8 cellular contexts compared by ENCODE assay signal in genomic region chr7:5532520-5533335, GRCh38. TPM values are rescaled to one million over a fixed set of nuclear protein-coding genes. Genes with fewer than 3 reads are reported as not detected.
DNase-seq lines count a peak whose midpoint lies in the region; ATAC-seq and TF ChIP-seq lines count a peak whose summit lies in the region.

No MANE protein-coding gene starts in this region.

- peak overlapping the region in 4 of 5 experiments; percentile 43 to 99 (median 80) for H3K27ac Mint-ChIP-seq in brain

- H3K18ac ChIP-seq in mesendoderm (ENCODE audit: low read length): peak overlapping the region; percentile 29

- H4K5ac ChIP-seq in mesendoderm (ENCODE audit: low read length): no peak overlapping the region

- H4K8ac ChIP-seq in mesendoderm (ENCODE audit: low read depth, low read length): no peak overlapping the region

- peak overlapping the region in 3 of 5 experiments; percentile 75 to 91 (median 88) for H3K4me3 Mint-ChIP-seq in brain

- H3K27me3 ChIP-seq in Peyer's patch (no peaks in the 10 kb centered on the region), mesendoderm (ENCODE audit: insufficient read depth, low read length, poor library complexity) (no peaks in the 10 kb centered on the region), thymus (ENCODE audit: control insufficient read depth, insufficient read depth) (no peaks in the 10 kb centered on the region)

- no peak for TF ChIP-seq CTCF in Peyer's patch (IDR thresholded peaks at IDR 0.05)
- no peak for TF ChIP-seq CTCF in brain (conservative IDR thresholded peaks at IDR 0.05)

- no CpG with 5 or more reads among the region's 19 CpGs for WGBS in mesendoderm (ENCODE audit: extremely low coverage, insufficient coverage, low lambda C conversion rate)
- 25% methylated on average over 19 of the region's 19 CpGs for WGBS in thymus

- peak overlapping the region; percentile 91 for H3K56ac ChIP-seq in mesendoderm (ENCODE audit: low read length)

- H2BK15ac ChIP-seq in mesendoderm (replicated peaks; ENCODE audit: low read depth): peak overlapping the region; percentile 3

- peaks cover 6 to 38% (median 13%) of the 10 kb centered on the region in 4 donors for H3K4me1 ChIP-seq in Peyer's patch
- peaks cover 5% of the 10 kb centered on the region for H3K4me1 ChIP-seq in mesendoderm (ENCODE audit: control insufficient read depth, low read depth, low read length)
- H3K4me1 ChIP-seq in thymus (ENCODE audit: control insufficient read depth, insufficient read depth, low read length): peaks cover 25% of the 10 kb centered on the region

- peak; percentile 48 to 77 for TF ChIP-seq POLR2A in Peyer's patch (IDR thresholded peaks at IDR 0.05)

- H3K4me3 ChIP-seq in Peyer's patch (peak overlapping the region; percentile 96 to 100 (median 97)), mesendoderm (ENCODE audit: low read length) (no peak overlapping the region), thymus (ENCODE audit: low read length) (peak overlapping the region; percentile 97)

- H2AK5ac ChIP-seq in mesendoderm (ENCODE audit: low read length): no peak overlapping the region

- peak overlapping the region; percentile 39 for H3K4ac ChIP-seq in mesendoderm (ENCODE audit: low read depth, low read length)

- H3K36me3 Mint-ChIP-seq in brain: peaks cover 16% of the 10 kb centered on the region

- ATAC-seq in GM18519 (IDR thresholded peaks at IDR 0.05; ENCODE audit: low FRiP score, unreplicated experiment): peak; percentile 20
- peak; percentile 32 for ATAC-seq in HG02870 (IDR thresholded peaks at IDR 0.05; ENCODE audit: unreplicated experiment)

- H3K9me3 Mint-ChIP-seq in brain: peaks cover 0 to 8% (median 0%) of the 10 kb centered on the region in 5 experiments

- H3K23ac ChIP-seq in mesendoderm (ENCODE audit: low read length): no peak overlapping the region

- peaks cover 35% of the 10 kb centered on the region for H3K79me2 ChIP-seq in mesendoderm (ENCODE audit: control insufficient read depth, insufficient read depth, low read length)

- H2BK5ac ChIP-seq in mesendoderm (ENCODE audit: low read length): peak overlapping the region; percentile 12

- peaks cover 8% of the 10 kb centered on the region for H3K79me1 ChIP-seq in mesendoderm (ENCODE audit: low read length)

- peaks cover 18% of the 10 kb centered on the region for H3K27me3 Mint-ChIP-seq in brain

- peaks cover 0 to 3% (median 0%) of the 10 kb centered on the region in 4 donors for H3K9me3 ChIP-seq in Peyer's patch
- no peaks in the 10 kb centered on the region for H3K9me3 ChIP-seq in thymus (ENCODE audit: control insufficient read depth)

- DNase-seq in Peyer's patch (peak; percentile 92 to 95 (median 93)), mesendoderm (peak; percentile 66), COLO668 (lab: John Stamatoyannopoulos, UW; ENCODE audit: unreplicated experiment) (no peak), NCI-H1092 treated with DMSO at 0.1 percent for 48 hours (lab: John Stamatoyannopoulos, UW) (no peak)

- H3K9ac ChIP-seq in mesendoderm (ENCODE audit: low read length): peak overlapping the region; percentile 61

- peaks cover 0 to 23% (median 6%) of the 10 kb centered on the region in 3 donors for H3K36me3 ChIP-seq in Peyer's patch
- peaks cover 17% of the 10 kb centered on the region for H3K36me3 ChIP-seq in mesendoderm (ENCODE audit: control insufficient read depth, insufficient read depth, low read length)
- H3K36me3 ChIP-seq in thymus (ENCODE audit: control insufficient read depth, insufficient read depth): peaks cover 19% of the 10 kb centered on the region

- peak overlapping the region; percentile 1 for H3K4me2 ChIP-seq in mesendoderm (ENCODE audit: low read length)

- H2BK120ac ChIP-seq in mesendoderm (ENCODE audit: low read depth, low read length): no peak overlapping the region

- H3K4me1 Mint-ChIP-seq in brain: peaks cover 35% of the 10 kb centered on the region

- H3K27ac ChIP-seq in Peyer's patch (peak overlapping the region; percentile 100), mesendoderm (ENCODE audit: low read depth, low read length) (peak overlapping the region; percentile 42), thymus (ENCODE audit: low read depth) (peak overlapping the region; percentile 98)

RNA-seq across cellular contexts. Expression of gene ACTB, which starts 2.3 kb away (rescaled TPM):
- 1,000 to 10,000 TPM; 3,308 to 5,502 (median 3,941) TPM for total RNA-seq in Peyer's patch
- 4,273 TPM for polyA plus RNA-seq in brain (ENCODE audit: insufficient read depth, low read depth, low replicate concordance)
- polyA plus RNA-seq in mesendoderm (2013, experiment 1 of 2): 13,565 TPM
- polyA plus RNA-seq in mesendoderm (2013, experiment 2 of 2): 13,705 TPM
- 9,031 TPM for polyA plus RNA-seq in thymus

RNA-seq across cellular contexts. Expression of gene FBXL18, which starts 19.1 kb away (rescaled TPM):
- total RNA-seq in Peyer's patch: 10 to 100 TPM in 3 of 4 donors, 1 to 10 TPM in 1; 9.1 to 15.3 (median 13.1) TPM
- 8.2 TPM for polyA plus RNA-seq in brain (ENCODE audit: insufficient read depth, low read depth, low replicate concordance)
- polyA plus RNA-seq in mesendoderm (2013, experiment 1 of 2): 7.9 TPM
- polyA plus RNA-seq in mesendoderm (2013, experiment 2 of 2): 7.9 TPM
- polyA plus RNA-seq in thymus: 1.6 TPM

RNA-seq across cellular contexts. Expression of gene FSCN1, which starts 59.9 kb away (rescaled TPM):
- total RNA-seq in Peyer's patch: 10 to 100 TPM in 1 of 4 donors, 1 to 10 TPM in 3; 2.1 to 22.3 (median 5.9) TPM
- polyA plus RNA-seq in brain (ENCODE audit: insufficient read depth, low read depth, low replicate concordance): 221 TPM
- 429 TPM for polyA plus RNA-seq in mesendoderm (2013, experiment 1 of 2)
- 421 TPM for polyA plus RNA-seq in mesendoderm (2013, experiment 2 of 2)
- 27.2 TPM for polyA plus RNA-seq in thymus

Comparison
In these comparisons a context has a peak if more than half of its experiments do, and no peak if none do; other contexts are left out.
1. DNase-seq: peak in Peyer's patch (3 of 3) and mesendoderm (single experiment); none in COLO668 (single experiment) and NCI-H1092 treated with DMSO at 0.1 percent for 48 hours (single experiment).
2. H3K27ac ChIP-seq: peak in every context shown above with its lines; median percentile 100 in Peyer's patch; 98 in thymus; 42 in mesendoderm.